Comparison of ENCODE assay signal across 27 cellular contexts in the genomic region with DNA sequence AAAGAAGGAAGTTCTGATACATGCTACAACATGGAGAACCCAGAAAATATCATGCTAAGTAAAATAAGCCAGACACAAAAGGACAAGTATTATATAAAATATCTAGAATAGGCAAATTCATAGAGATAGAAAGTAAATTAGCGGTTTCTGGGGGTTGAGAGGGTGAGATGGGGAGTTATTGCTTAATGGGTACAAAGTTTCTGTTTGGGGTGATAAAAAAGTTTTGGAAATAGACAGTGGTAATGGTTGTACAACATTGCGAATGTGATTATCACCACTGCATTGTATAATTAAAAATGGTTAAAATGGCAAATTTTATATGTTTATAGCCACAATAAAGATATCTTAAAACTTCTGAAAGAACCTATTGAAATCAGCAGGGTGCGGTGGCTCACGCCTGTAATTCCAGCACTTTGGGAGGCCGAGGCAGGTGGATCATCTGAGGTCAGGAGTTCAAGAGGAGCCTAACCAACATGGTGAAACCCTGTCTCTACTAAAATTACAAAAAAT.
"Had no signal": no experiment of that assay in that cellular context is flagged by ENCODE, and none has a peak within 500 bp of the region (broad histone marks: within the 10 kb centered on the region; RNA-seq: fewer than 3 reads in every experiment).

No MANE protein-coding gene starts in this region.

- H3K27me3 ChIP-seq: ascending aorta, cardiac muscle cell, SJCRH30 had no signal

- DNase-seq: activated CD4-positive, alpha-beta memory T cell treated with anti-CD3 and anti-CD28 coated beads, Interleukin-2, amount 10 ng/mL, durations not matched to agents 7 days and 5 days; activated CD4-positive, alpha-beta T cell treated with anti-CD3 and anti-CD28 coated beads for 1 hour; activated CD4-positive, alpha-beta T cell treated with anti-CD3 and anti-CD28 coated beads for 48 hours; activated CD4-positive, CD25-positive, alpha-beta regulatory T cell; activated CD8-positive, alpha-beta memory T cell treated with anti-CD3 and anti-CD28 coated beads for 24 hours; activated CD8-positive, alpha-beta memory T cell treated with anti-CD3 and anti-CD28 coated beads, Interleukin-2, amount 10 ng/mL, durations not matched to agents 7 days and 5 days; activated CD8-positive, alpha-beta memory T cell treated with anti-CD3 and anti-CD28 coated beads, Interleukin-2, amount 50 U/mL, for 48 hours; activated naive CD4-positive, alpha-beta T cell; amygdala; Karpas-422; KBM-7; NCI-H1105; NCI-H1417 treated with DMSO at 0.1 percent for 48 hours; NCI-H187 treated with DMSO at 0.1 percent for 48 hours; NCI-H2081 treated with DMSO at 0.1 percent for 48 hours; NCI-H226; NCI-H446 treated with DMSO at 0.1 percent for 48 hours; NCI-H524 treated with DMSO at 0.1 percent for 48 hours; SHP77; SJCRH30; T1000; WERI-Rb-1 had no signal

- H3K4me1 ChIP-seq: ascending aorta, SJCRH30 had no signal

- H3K27ac Mint-ChIP-seq: activated CD4-positive, alpha-beta memory T cell treated with anti-CD3 and anti-CD28 coated beads, Interleukin-2, amount 10 ng/mL, durations not matched to agents 7 days and 5 days; activated naive CD4-positive, alpha-beta T cell treated with anti-CD3 and anti-CD28 coated beads, Interleukin-2, amount 50 U/mL, for 72 hours had no signal

- H3K27ac ChIP-seq: ascending aorta, cardiac muscle cell, SJCRH30, SK-N-MC, WERI-Rb-1 had no signal

- H3K4me3 ChIP-seq: ascending aorta, cardiac muscle cell, SJCRH30, SK-N-MC had no signal

- H3K27me3 Mint-ChIP-seq: activated CD4-positive, alpha-beta memory T cell treated with anti-CD3 and anti-CD28 coated beads, Interleukin-2, amount 10 ng/mL, durations not matched to agents 7 days and 5 days; activated CD8-positive, alpha-beta memory T cell treated with anti-CD3 and anti-CD28 coated beads, Interleukin-2, amount 10 ng/mL, durations not matched to agents 7 days and 5 days had no signal

- ATAC-seq: activated CD8-positive, alpha-beta memory T cell treated with anti-CD3 and anti-CD28 coated beads, Interleukin-2, amount 10 ng/mL, durations not matched to agents 7 days and 5 days; activated naive CD4-positive, alpha-beta T cell treated with anti-CD3 and anti-CD28 coated beads, Interleukin-2, amount 50 U/mL, for 72 hours; Panc1 had no signal

- H3K9me3 ChIP-seq: ascending aorta, SJCRH30 had no signal

- H3K4me3 Mint-ChIP-seq: activated CD4-positive, alpha-beta memory T cell treated with anti-CD3 and anti-CD28 coated beads, Interleukin-2, amount 10 ng/mL, durations not matched to agents 7 days and 5 days; activated CD8-positive, alpha-beta memory T cell treated with anti-CD3 and anti-CD28 coated beads, Interleukin-2, amount 10 ng/mL, durations not matched to agents 7 days and 5 days had no signal

- H3K9me3 Mint-ChIP-seq: activated CD4-positive, alpha-beta memory T cell treated with anti-CD3 and anti-CD28 coated beads, Interleukin-2, amount 10 ng/mL, durations not matched to agents 7 days and 5 days; activated naive CD4-positive, alpha-beta T cell treated with anti-CD3 and anti-CD28 coated beads, Interleukin-2, amount 50 U/mL, for 72 hours had no signal
